Comparison of ENCODE assay signal across 8 cellular contexts in genomic region chrX:132022115-132022862, GRCh38. TPM values are rescaled to one million over a fixed set of nuclear protein-coding genes. Genes with fewer than 3 reads are reported as not detected.
DNase-seq lines count a peak whose midpoint lies in the region; ATAC-seq and TF ChIP-seq lines count a peak whose summit lies in the region.

No MANE protein-coding gene starts in this region.

- peaks cover 21% of the 10 kb centered on the region for H3K4me1 ChIP-seq in Karpas-422 (ENCODE audit: low read length)
- no peaks in the 10 kb centered on the region for H3K4me1 ChIP-seq in ascending aorta
- no peaks in the 10 kb centered on the region for H3K4me1 ChIP-seq in tibial artery

- H3K4me2 ChIP-seq in Karpas-422 (ENCODE audit: low read depth, low read length, poor library complexity, severe bottlenecking) = peak overlapping the region; percentile 68

- H3K27ac ChIP-seq in Karpas-422 (ENCODE audit: low read length) (no peak overlapping the region), ascending aorta (no peak overlapping the region), tibial artery (peak overlapping the region; percentile 75 to 77)

- intact Hi-C loops in ascending aorta (cut with DNase I) (loop anchor here (5.0 kb wide), 1 partner anchor 195 kb away; the partner anchor contains the start of gene RAP2C), tibial artery (cut with DNase I; ENCODE audit: low total_unique reads) (no loop called here)

- no peaks in the 10 kb centered on the region for H3K9me2 ChIP-seq in Karpas-422 (replicated peaks; ENCODE audit: insufficient read depth, low read length)

- peaks cover 36% of the 10 kb centered on the region for H3K79me2 ChIP-seq in Karpas-422 (ENCODE audit: low read length)

- H2AFZ ChIP-seq in Karpas-422 (ENCODE audit: low read length) = peak overlapping the region; percentile 39; the same call in 1 of the 2 replicates

- H3K27me3 ChIP-seq in Karpas-422 (ENCODE audit: low read length) = no peaks in the 10 kb centered on the region
- no peaks in the 10 kb centered on the region for H3K27me3 ChIP-seq in ascending aorta
- no peaks in the 10 kb centered on the region for H3K27me3 ChIP-seq in tibial artery

- H3K36me3 ChIP-seq in Karpas-422 (ENCODE audit: insufficient read depth, low read length) (0 out of 2 replicates have a peak, but pooled peaks cover 2% of the 10 kb centered on the region), ascending aorta (no peaks in the 10 kb centered on the region), tibial artery (no peaks in the 10 kb centered on the region)

- peak overlapping the region; percentile 82 for H3K9ac ChIP-seq in Karpas-422 (ENCODE audit: low read length)

- peak in 1 of 3 experiments; percentile 7 for TF ChIP-seq CTCF in ascending aorta (IDR thresholded peaks at IDR 0.05)
- no peak for TF ChIP-seq CTCF in tibial artery (IDR thresholded peaks at IDR 0.05)

- H3K9me3 ChIP-seq in Karpas-422 (ENCODE audit: low read length) (no peaks in the 10 kb centered on the region), ascending aorta (no peaks in the 10 kb centered on the region), tibial artery (no peaks in the 10 kb centered on the region)

- DNase-seq in AG20443 (ENCODE audit: low spot score) (peak; percentile 1), Karpas-422 (peak; percentile 59), ascending aorta (ENCODE audit: low spot score in 2 of 2) (no peak), iPS-NIHi11 (ENCODE audit: low spot score) (peak; percentile 5), tibial artery (no peak), DMS79 (lab: John Stamatoyannopoulos, UW) (no peak), NCI-H2029 (lab: John Stamatoyannopoulos, UW) (no peak)

- H3K4me3 ChIP-seq in Karpas-422 (ENCODE audit: low read length) (peak overlapping the region; percentile 78), ascending aorta (peak overlapping the region; percentile 60 to 83), tibial artery (peak overlapping the region; percentile 70 to 83)

- ATAC-seq in GM18909 (IDR thresholded peaks at IDR 0.05; ENCODE audit: poor library complexity, unreplicated experiment) = peak; percentile 12

- no peaks in the 10 kb centered on the region for H4K20me1 ChIP-seq in Karpas-422 (ENCODE audit: insufficient read depth, low read depth, low read length)

RNA-seq across cellular contexts. Expression of gene STK26, which starts 0.8 kb away (rescaled TPM):
- 34.3 and 49.5 TPM in 2 replicates for total RNA-seq in Karpas-422 (2014; rRNA removed; shearing (Covaris generic); ENCODE audit: low replicate concordance)
- total RNA-seq in ascending aorta = 1.8 TPM

Comparison
In these comparisons a context has a peak if more than half of its experiments do, and no peak if none do; other contexts are left out.
1. DNase-seq: peak in AG20443 (single experiment), Karpas-422 (single experiment) and iPS-NIHi11 (single experiment); none in ascending aorta (0 of 2), tibial artery (0 of 2), DMS79 (single experiment) and NCI-H2029 (single experiment).
2. H3K27ac ChIP-seq: peak in tibial artery (2 of 2); none in Karpas-422 (single experiment) and ascending aorta (0 of 2).
3. RNA of gene STK26, which starts 0.8 kb away (total RNA-seq): 34.3 to 49.5 TPM in Karpas-422; 1.8 TPM in ascending aorta (single experiment); every median in the first group is over 10 times any median in the second.
4. Peak in every context shown above with its lines, with median percentiles within 50 percentile points of each other: H3K4me3 ChIP-seq.